In genomic region chr1:224851210-224851849, GRCh38 we compare ENCODE assay signal across 8 cellular contexts.
A peak's percentile ranks its signal among the peaks of the same experiment; 100 is the strongest.
DNase-seq lines count a peak whose midpoint lies in the region; ATAC-seq and TF ChIP-seq lines count a peak whose summit lies in the region.

No MANE protein-coding gene starts in this region.

- CTCF ChIA-PET in Panc1 (lab: Charles Lee), result interaction anchor here (0.7 to 1.4 kb wide), 4 partner anchors 33 to 349 kb away, joined by 4 to 6 read pairs (median 6); no protein-coding TSS in a partner anchor

- POLR2A ChIA-PET in Panc1 (lab: Charles Lee), result no interaction called here

- H3K27me3 ChIP-seq in CD4-positive, CD25-positive, alpha-beta regulatory T cell (ENCODE audit: control insufficient read depth, insufficient read depth, low read length), result no peaks in the 10 kb centered on the region
- H3K27me3 ChIP-seq in Panc1 (ENCODE audit: control insufficient read depth, insufficient read depth, low read length) (no peaks in the 10 kb centered on the region), foreskin keratinocyte (no peaks in the 10 kb centered on the region), parathyroid adenoma (ENCODE audit: control insufficient read depth, insufficient read depth, low read length) (no peaks in the 10 kb centered on the region)

- no peaks in the 10 kb centered on the region for H3K36me3 ChIP-seq in CD4-positive, CD25-positive, alpha-beta regulatory T cell (ENCODE audit: control insufficient read depth, insufficient read depth, low read length)
- H3K36me3 ChIP-seq in Panc1 (ENCODE audit: control insufficient read depth, insufficient read depth, low read length) (no peaks in the 10 kb centered on the region), parathyroid adenoma (ENCODE audit: control insufficient read depth, insufficient read depth, low read length) (no peaks in the 10 kb centered on the region)

- H3K4me2 ChIP-seq in parathyroid adenoma (ENCODE audit: low read length), result no peak overlapping the region

- H3K79me2 ChIP-seq in parathyroid adenoma, result no peaks in the 10 kb centered on the region

- no peak overlapping the region for H3K4me3 ChIP-seq in CD4-positive, CD25-positive, alpha-beta regulatory T cell (ENCODE audit: low read depth, low read length)
- H3K4me3 ChIP-seq in Panc1 (ENCODE audit: low read depth in 2 of 2, low read length in 2 of 2) (no peak overlapping the region), parathyroid adenoma (ENCODE audit: low read depth, low read length) (no peak overlapping the region)

- no peaks in the 10 kb centered on the region for H3K9me3 ChIP-seq in CD4-positive, CD25-positive, alpha-beta regulatory T cell (ENCODE audit: control insufficient read depth in 2 of 2, low read length in 2 of 2)
- H3K9me3 ChIP-seq in Panc1 (ENCODE audit: control insufficient read depth, insufficient read depth, low read depth, low read length), result no peaks in the 10 kb centered on the region
- H3K9me3 ChIP-seq in parathyroid adenoma (ENCODE audit: control insufficient read depth, low read length), result no peaks in the 10 kb centered on the region

- H3K27ac ChIP-seq in CD4-positive, CD25-positive, alpha-beta regulatory T cell (ENCODE audit: insufficient read depth, low read length, poor library complexity, severe bottlenecking), result no peak overlapping the region
- no peak overlapping the region for H3K27ac ChIP-seq in Panc1 (ENCODE audit: low read length)
- no peak overlapping the region for H3K27ac ChIP-seq in foreskin keratinocyte
- no peak overlapping the region for H3K27ac ChIP-seq in parathyroid adenoma

- intact Hi-C loops in Panc1 (cut with micrococcal nuclease; ENCODE audit: unreplicated experiment), result loop anchor here (5.0 kb wide), 1 partner anchor 144 kb away; no protein-coding TSS in a partner anchor

- no peaks in the 10 kb centered on the region for H3K27me3 Mint-ChIP-seq in CD4-positive, CD25-positive, alpha-beta regulatory T cell
- H3K27me3 Mint-ChIP-seq in activated T-helper 17 cell treated with anti-CD3 and anti-CD28 coated beads, Interleukin-2, amount 50 U/mL, for 72 hours, result peaks cover 4% of the 10 kb centered on the region

- peak; percentile 91 for TF ChIP-seq CTCF in Panc1 (IDR thresholded peaks at IDR 0.05)
- TF ChIP-seq CTCF in foreskin keratinocyte (conservative IDR thresholded peaks at IDR 0.05), result peak; percentile 70
- TF ChIP-seq CTCF in parathyroid adenoma (IDR thresholded peaks at IDR 0.05), result peak; percentile 27

- H3K27ac Mint-ChIP-seq in CD4-positive, CD25-positive, alpha-beta regulatory T cell, result no peak overlapping the region
- H3K27ac Mint-ChIP-seq in activated T-helper 17 cell treated with anti-CD3 and anti-CD28 coated beads, Interleukin-2, amount 50 U/mL, for 72 hours, result no peak overlapping the region

- peaks cover 0 to 2% (median 0%) of the 10 kb centered on the region in 7 donors for H3K9me3 Mint-ChIP-seq in CD4-positive, CD25-positive, alpha-beta regulatory T cell
- H3K9me3 Mint-ChIP-seq in activated T-helper 17 cell treated with anti-CD3 and anti-CD28 coated beads, Interleukin-2, amount 50 U/mL, for 72 hours, result no peaks in the 10 kb centered on the region

- H3K9ac ChIP-seq in parathyroid adenoma, result no peak overlapping the region

- no peak overlapping the region for H2AFZ ChIP-seq in parathyroid adenoma

- no TSS peak for BruUV-seq in Panc1 (replicated peaks; lab: Mats Ljungman, UMichigan)

- H3K4me3 Mint-ChIP-seq in CD4-positive, CD25-positive, alpha-beta regulatory T cell, result no peak overlapping the region
- H3K4me3 Mint-ChIP-seq in activated T-helper 17 cell treated with anti-CD3 and anti-CD28 coated beads, Interleukin-2, amount 50 U/mL, for 72 hours, result no peak overlapping the region

- peak; percentile 6 to 37 (median 9) for DNase-seq in CD4-positive, CD25-positive, alpha-beta regulatory T cell
- DNase-seq in GM19238 (ENCODE audit: insufficient read length, low spot score) (peak; percentile 40), HK-2 (ENCODE audit: unreplicated experiment) (peak; percentile 70), Panc1 (ENCODE audit: low read depth, low spot score) (peak; percentile 46), foreskin keratinocyte (no peak), NCI-H128 (lab: John Stamatoyannopoulos, UW; ENCODE audit: unreplicated experiment) (no peak)

- no peaks in the 10 kb centered on the region for H3K4me1 ChIP-seq in CD4-positive, CD25-positive, alpha-beta regulatory T cell (ENCODE audit: control insufficient read depth, insufficient read depth, low read length, poor library complexity, severe bottlenecking)
- H3K4me1 ChIP-seq in Panc1 (ENCODE audit: control insufficient read depth, insufficient read depth, low read length), result no peaks in the 10 kb centered on the region
- no peaks in the 10 kb centered on the region for H3K4me1 ChIP-seq in foreskin keratinocyte
- no peaks in the 10 kb centered on the region for H3K4me1 ChIP-seq in parathyroid adenoma

- H3K36me3 Mint-ChIP-seq in CD4-positive, CD25-positive, alpha-beta regulatory T cell, result no peaks in the 10 kb centered on the region
- no peaks in the 10 kb centered on the region for H3K36me3 Mint-ChIP-seq in activated T-helper 17 cell treated with anti-CD3 and anti-CD28 coated beads, Interleukin-2, amount 50 U/mL, for 72 hours (ENCODE audit: low read depth)

- no peak for ATAC-seq in CD4-positive, CD25-positive, alpha-beta regulatory T cell (ENCODE audit: low read depth in 2 of 2)
- peak; percentile 82 for ATAC-seq in Panc1
- ATAC-seq in activated T-helper 17 cell treated with anti-CD3 and anti-CD28 coated beads, Interleukin-2, amount 50 U/mL, for 72 hours (replicated peaks), result peak; percentile 63
- ATAC-seq in foreskin keratinocyte, result peak; percentile 66

- H3K4me1 Mint-ChIP-seq in CD4-positive, CD25-positive, alpha-beta regulatory T cell, result no peaks in the 10 kb centered on the region
- no peaks in the 10 kb centered on the region for H3K4me1 Mint-ChIP-seq in activated T-helper 17 cell treated with anti-CD3 and anti-CD28 coated beads, Interleukin-2, amount 50 U/mL, for 72 hours

- in situ Hi-C loops in Panc1 (cut with HindIII; ENCODE audit: low pct_unique_long_range_greater_than_20kb, low sequenced_read_pairs), result no loop called here

Comparison
In these comparisons a context has a peak if more than half of its experiments do, and no peak if none do; other contexts are left out.
1. ATAC-seq: peak in Panc1 (single experiment), activated T-helper 17 cell treated with anti-CD3 and anti-CD28 coated beads, Interleukin-2, amount 50 U/mL, for 72 hours (single experiment) and foreskin keratinocyte (single experiment); none in CD4-positive, CD25-positive, alpha-beta regulatory T cell (0 of 2).
2. DNase-seq: peak in CD4-positive, CD25-positive, alpha-beta regulatory T cell (3 of 3), GM19238 (single experiment), HK-2 (single experiment) and Panc1 (single experiment); none in foreskin keratinocyte (0 of 2) and NCI-H128 (single experiment).
3. CTCF ChIP-seq: peak in every context shown above with its lines; median percentile 91 in Panc1; 70 in foreskin keratinocyte; 27 in parathyroid adenoma.